Comparison of ENCODE assay signal across 12 cellular contexts in genomic region chr15:91561371-91562100, GRCh38.
DNase-seq lines count a peak whose midpoint lies in the region; ATAC-seq and TF ChIP-seq lines count a peak whose summit lies in the region.
"Had no signal": no experiment of that assay in that cellular context is flagged by ENCODE, and none has a peak within 500 bp of the region (broad histone marks: within the 10 kb centered on the region; RNA-seq: fewer than 3 reads in every experiment).

No MANE protein-coding gene starts in this region.

- H4K8ac ChIP-seq in neuronal stem cell (ENCODE audit: low read depth, low read length) = no peak overlapping the region

- no peak overlapping the region for H3K4me3 ChIP-seq in fibroblast of villous mesenchyme (ENCODE audit: low read depth, low read length)
- no peak overlapping the region for H3K4me3 ChIP-seq in neuronal stem cell (ENCODE audit: low read length in 2 of 2)

- intact Hi-C loops in sciatic nerve (cut with DNase I) = no loop called here

- peak; percentile 93 for ATAC-seq in sciatic nerve
- ATAC-seq in HG03460 (IDR thresholded peaks at IDR 0.05; ENCODE audit: unreplicated experiment) = no peak
- ATAC-seq in GM21423 (IDR thresholded peaks at IDR 0.05; ENCODE audit: unreplicated experiment) = no peak
- no peak for ATAC-seq in HG03520 (IDR thresholded peaks at IDR 0.05; ENCODE audit: unreplicated experiment)
- ATAC-seq: stimulated activated naive CD8-positive, alpha-beta T cell treated with anti-CD3 and anti-CD28 coated beads, Interleukin-15, Interleukin-2, amounts not matched to agents 100 U/mL and 50 U/mL, for 24 hours had no signal

- no peaks in the 10 kb centered on the region for H3K79me1 ChIP-seq in neuronal stem cell (ENCODE audit: low read depth, low read length)

- no peak overlapping the region for H2BK120ac ChIP-seq in neuronal stem cell (ENCODE audit: low read depth, low read length)

- H2AFZ ChIP-seq in neuronal stem cell (ENCODE audit: low read length) = no peak overlapping the region

- no peak overlapping the region for H3K4me2 ChIP-seq in neuronal stem cell (ENCODE audit: insufficient read depth, low read length, poor library complexity, severe bottlenecking)

- no peak overlapping the region for H4K91ac ChIP-seq in neuronal stem cell (ENCODE audit: low read depth, low read length, poor library complexity)

- H2BK15ac ChIP-seq in neuronal stem cell (ENCODE audit: low read length) = no peak overlapping the region

- H3K27ac ChIP-seq in neuronal stem cell (replicated peaks; ENCODE audit: low read length) = no peak overlapping the region

- no peak overlapping the region for H3K4ac ChIP-seq in neuronal stem cell (ENCODE audit: low read length)

- no peak overlapping the region for H3K9ac ChIP-seq in neuronal stem cell (ENCODE audit: low read depth, low read length, poor library complexity)

- H3K27me3 ChIP-seq in neuronal stem cell (ENCODE audit: control insufficient read depth in 3 of 3, insufficient read depth in 3 of 3, low read depth in 1 of 3, low read length in 3 of 3) = no peaks in the 10 kb centered on the region

- no peak for TF ChIP-seq CTCF in fibroblast of villous mesenchyme (IDR thresholded peaks at IDR 0.05; ENCODE audit: insufficient read depth, low read depth, low read length)

- H2BK12ac ChIP-seq in neuronal stem cell (ENCODE audit: low read length) = no peak overlapping the region

- no peaks in the 10 kb centered on the region for H3K36me3 ChIP-seq in neuronal stem cell (replicated peaks in 1 of 2; ENCODE audit: control insufficient read depth in 2 of 2, insufficient read depth in 2 of 2, low read length in 2 of 2)

- no peak overlapping the region for H3K18ac ChIP-seq in neuronal stem cell (ENCODE audit: low read length)

- no peaks in the 10 kb centered on the region for H3K9me3 ChIP-seq in neuronal stem cell (replicated peaks in 1 of 2; ENCODE audit: control insufficient read depth in 2 of 2, insufficient read depth in 1 of 2, low read depth in 1 of 2, low read length in 2 of 2)

- DNase-seq in EH (ENCODE audit: low read depth) (peak; percentile 79), SK-MEL-5 (ENCODE audit: low read depth, low spot score) (peak; percentile 94), fibroblast of villous mesenchyme (ENCODE audit: low read depth) (peak; percentile 63), sciatic nerve (ENCODE audit: low spot score) (no peak), neuronal stem cell (ENCODE audit: low spot score) (no peak)
- DNase-seq: activated naive CD8-positive, alpha-beta T cell treated with anti-CD3 and anti-CD28 coated beads, Interleukin-2, amount 10 ng/mL, durations not matched to agents 7 days and 5 days; DND-41; NCI-H2081; stimulated activated naive CD8-positive, alpha-beta T cell treated with anti-CD3 and anti-CD28 coated beads, Interleukin-15, Interleukin-2, amounts not matched to agents 100 U/mL and 50 U/mL, for 24 hours had no signal

- H2BK5ac ChIP-seq in neuronal stem cell (ENCODE audit: low read length) = no peak overlapping the region

- H2AK5ac ChIP-seq in neuronal stem cell (ENCODE audit: low read depth, low read length) = no peak overlapping the region

- H3K14ac ChIP-seq in neuronal stem cell (ENCODE audit: low read length) = no peak overlapping the region

- H3K23ac ChIP-seq in neuronal stem cell (ENCODE audit: low read depth, low read length, poor library complexity) = no peak overlapping the region

- peaks cover 0 to 5% of the 10 kb centered on the region in 2 donors for H3K4me1 ChIP-seq in neuronal stem cell (ENCODE audit: control insufficient read depth in 2 of 2, insufficient read depth in 1 of 2, low read depth in 1 of 2, low read length in 2 of 2)

- in situ Hi-C loops in SK-MEL-5 (cut with HindIII; ENCODE audit: low pct_unique_long_range_greater_than_20kb, low sequenced_read_pairs) = no loop called here

- WGBS in neuronal stem cell (ENCODE audit: extremely low coverage in 2 of 2, insufficient read length in 2 of 2, insufficient replicate concordance in 1 of 2), 2 donors = no CpG with 5 or more reads among the region's 11 CpGs

Comparison
In these comparisons a context has a peak if more than half of its experiments do, and no peak if none do; other contexts are left out.
1. DNase-seq: peak in EH (single experiment), SK-MEL-5 (single experiment) and fibroblast of villous mesenchyme (single experiment); none in sciatic nerve (single experiment) and neuronal stem cell (single experiment).